9 cellular contexts compared by ENCODE assay signal in the genomic region with DNA sequence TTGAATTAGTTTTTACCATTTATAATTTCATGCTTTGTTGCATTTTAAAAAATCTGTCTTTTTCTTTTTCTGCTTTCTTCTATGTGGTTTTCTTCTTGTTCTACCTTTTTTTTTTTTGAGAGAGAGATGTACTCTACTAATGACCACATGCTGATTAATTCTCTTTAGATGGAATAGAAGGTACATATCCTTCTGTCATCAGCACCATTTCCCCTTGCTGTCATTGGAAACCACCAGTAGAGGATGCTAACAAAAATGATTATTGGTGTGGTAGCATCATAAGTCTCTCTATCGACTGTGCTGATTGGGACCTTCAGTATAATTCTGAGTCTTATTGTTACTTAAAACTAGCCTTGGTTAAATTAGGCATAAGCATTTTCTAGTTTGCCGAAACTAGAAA. TPM values are rescaled to one million over a fixed set of nuclear protein-coding genes. Genes with fewer than 3 reads are reported as not detected.
DNase-seq lines count a peak whose midpoint lies in the region; ATAC-seq, FAIRE-seq and TF ChIP-seq lines count a peak whose summit lies in the region.
"Had no signal": no experiment of that assay in that cellular context is flagged by ENCODE, and none has a peak within 500 bp of the region (broad histone marks: within the 10 kb centered on the region; RNA-seq: fewer than 3 reads in every experiment).

No MANE protein-coding gene starts in this region.

- H3K4me3 ChIP-seq in KMS-11 (IDR thresholded peaks at IDR 0.05; ENCODE audit: insufficient read depth, low read depth, low read length) (no peak overlapping the region), astrocyte of the cerebellum (ENCODE audit: low read depth, low read length) (no peak overlapping the region), osteoblast (ENCODE audit: insufficient read depth, low read length) (no peak overlapping the region)
- H3K4me3 ChIP-seq: BLaER1 had no signal

- H3K4me1 ChIP-seq in KMS-11 (ENCODE audit: low read depth, poor library complexity, severe bottlenecking) (peaks cover 32% of the 10 kb centered on the region), osteoblast (ENCODE audit: insufficient read depth, low read length) (peaks cover 12% of the 10 kb centered on the region)

- H3K4me2 ChIP-seq in KMS-11 (peak overlapping the region; percentile 99; the same call in 1 of the 2 replicates), osteoblast (ENCODE audit: insufficient read depth, low read length) (peak overlapping the region; percentile 85)

- H4K20me1 ChIP-seq in KMS-11 (ENCODE audit: insufficient read depth) (peaks cover 17% of the 10 kb centered on the region; the same call in 1 of the 2 replicates), osteoblast (ENCODE audit: insufficient read depth, low read length) (peaks cover 15% of the 10 kb centered on the region)

- H3K9ac ChIP-seq in KMS-11 = no peak overlapping the region
- H3K9ac ChIP-seq: BLaER1 had no signal

- H3K79me2 ChIP-seq in KMS-11 (ENCODE audit: insufficient read depth, low read depth) (peaks cover 78% of the 10 kb centered on the region), osteoblast (ENCODE audit: insufficient read depth, low read length) (peaks cover 89% of the 10 kb centered on the region)

- no peak for TF ChIP-seq CTCF in KMS-11 (conservative IDR thresholded peaks at IDR 0.05; ENCODE audit: low read depth, low read length)
- peak; percentile 52 for TF ChIP-seq CTCF in astrocyte of the cerebellum (IDR thresholded peaks at IDR 0.05; ENCODE audit: low read depth, low read length, missing control alignments)
- TF ChIP-seq CTCF in osteoblast (IDR thresholded peaks at IDR 0.05; ENCODE audit: extremely low read depth, low read depth, low read length) = peak; percentile 40

- H2AFZ ChIP-seq in KMS-11 (ENCODE audit: low read depth) = no peak overlapping the region
- H2AFZ ChIP-seq in osteoblast (ENCODE audit: low read length) = no peak overlapping the region

- in situ Hi-C loops in astrocyte of the cerebellum (cut with HindIII; ENCODE audit: low sequenced_read_pairs) = no loop called here

- peak; percentile 48 for DNase-seq in NCI-H2171 treated with DMSO at 0.1 percent for 48 hours (lab: John Stamatoyannopoulos, UW)
- DNase-seq in NCI-H2171 (lab: John Stamatoyannopoulos, UW) = no peak
- DNase-seq in astrocyte of the cerebellum (ENCODE audit: low read depth) = no peak
- no peak for DNase-seq in osteoblast (ENCODE audit: insufficient read length, low spot score, missing footprints)
- no peak for DNase-seq in frontal cortex (ENCODE audit: low spot score in 2 of 2)
- no peak for DNase-seq in NCI-H2196 (lab: John Stamatoyannopoulos, UW; ENCODE audit: unreplicated experiment)

- H3K36me3 ChIP-seq in KMS-11 (ENCODE audit: insufficient read depth) (no peaks in the 10 kb centered on the region), osteoblast (ENCODE audit: insufficient read depth, low read length) (no peaks in the 10 kb centered on the region)
- H3K36me3 ChIP-seq: BLaER1 had no signal

- no peak for FAIRE-seq in frontal cortex (lab: Jason Lieb, UNC)

- ATAC-seq in HG03097 (IDR thresholded peaks at IDR 0.05; ENCODE audit: low FRiP score, unreplicated experiment) = no peak

- H3K27me3 ChIP-seq in KMS-11 (ENCODE audit: insufficient read depth, low read depth) = no peaks in the 10 kb centered on the region
- no peaks in the 10 kb centered on the region for H3K27me3 ChIP-seq in osteoblast (ENCODE audit: insufficient read depth, low read length)

- no peaks in the 10 kb centered on the region for H3K9me3 ChIP-seq in osteoblast (ENCODE audit: low read depth, low read length)
- H3K9me3 ChIP-seq: BLaER1 had no signal

- H3K27ac ChIP-seq in KMS-11 (no peak overlapping the region), osteoblast (ENCODE audit: low read depth, low read length) (no peak overlapping the region)
- H3K27ac ChIP-seq: BLaER1 had no signal

RNA-seq across cellular contexts. Expression of gene ZEB1, which starts 3.6 kb away (rescaled TPM):
- total RNA-seq in osteoblast = 53.6 and 56.1 TPM in 2 replicates
- total RNA-seq in frontal cortex = 41.6 TPM
